Comparison of ENCODE assay signal across 20 cellular contexts in genomic region chr14:24103451-24103850, GRCh38. TPM values are rescaled to one million over a fixed set of nuclear protein-coding genes. Genes with fewer than 3 reads are reported as not detected.
DNase-seq lines count a peak whose midpoint lies in the region; ATAC-seq, FAIRE-seq and TF ChIP-seq lines count a peak whose summit lies in the region.
"Had no signal": no experiment of that assay in that cellular context is flagged by ENCODE, and none has a peak within 500 bp of the region (broad histone marks: within the 10 kb centered on the region; RNA-seq: fewer than 3 reads in every experiment).

No MANE protein-coding gene starts in this region.

- H3K36me3 ChIP-seq in GM12878 (ENCODE audit: control insufficient read depth in 2 of 2, insufficient read depth in 2 of 2, low read length in 1 of 2) = peaks cover 11% of the 10 kb centered on the region in 2 experiments; a peak in 3 of 4 replicates

- ATAC-seq in GM12878 = no peak
- no peak for ATAC-seq in GM18520 (IDR thresholded peaks at IDR 0.05; ENCODE audit: unreplicated experiment)

- no peak overlapping the region for H3K4me3 ChIP-seq in GM12878
- H3K4me3 ChIP-seq: HAP-1, PC-9, SJCRH30 had no signal

- no peak overlapping the region for H3K9ac ChIP-seq in GM12878 (ENCODE audit: control insufficient read depth, insufficient read depth, low read length)

- no peak for TF ChIP-seq RAD21 in GM12878 (IDR thresholded peaks at IDR 0.05; ENCODE audit: insufficient read depth, low read depth, low read length)

- POLR2A ChIA-PET in GM12878 (lab: Charles Lee) = interaction anchor here (1.8 kb wide), 1 partner anchor 10 kb away, joined by 8 read pairs; the partner anchor contains the start of gene PCK2
- POLR2A ChIA-PET in activated CD4-positive, alpha-beta memory T cell treated with anti-CD3 and anti-CD28 coated beads for 36 hours (lab: Charles Lee) = interaction anchor here (1.1 to 1.8 kb wide), 4 partner anchors 10 to 58 kb away, joined by 3 to 9 read pairs (median 5); partner anchors contain the start of genes DCAF11, IRF9, NRL and PCK2

- intact Hi-C loops in activated CD4-positive, alpha-beta T cell treated with anti-CD3 and anti-CD28 coated beads, Interleukin-2, amount 10 ng/mL, durations not matched to agents 24 days and 14 days (cut with micrococcal nuclease) = no loop called here
- intact Hi-C loops in GM12878 (cut with micrococcal nuclease; ENCODE audit: unreplicated experiment) = no loop called here
- intact Hi-C loops in activated CD4-positive, alpha-beta memory T cell treated with anti-CD3 and anti-CD28 coated beads for 36 hours (cut with micrococcal nuclease) = no loop called here

- peak overlapping the region; percentile 2 for H3K27ac Mint-ChIP-seq in activated CD4-positive, alpha-beta T cell treated with anti-CD3 and anti-CD28 coated beads, Interleukin-2, amount 10 ng/mL, durations not matched to agents 24 days and 14 days
- H3K27ac Mint-ChIP-seq in nephron progenitor cell = peak overlapping the region; percentile 86
- no peak overlapping the region for H3K27ac Mint-ChIP-seq in activated CD4-positive, alpha-beta memory T cell treated with anti-CD3 and anti-CD28 coated beads for 36 hours

- no peaks in the 10 kb centered on the region for H4K20me1 ChIP-seq in GM12878 (ENCODE audit: control insufficient read depth, insufficient read depth)

- H3K27ac ChIP-seq in GM12878 (ENCODE audit: control insufficient read depth, insufficient read depth) = no peak overlapping the region
- H3K27ac ChIP-seq: PC-9, SJCRH30 had no signal

- H3K27me3 Mint-ChIP-seq in activated CD4-positive, alpha-beta T cell treated with anti-CD3 and anti-CD28 coated beads, Interleukin-2, amount 10 ng/mL, durations not matched to agents 24 days and 14 days = no peaks in the 10 kb centered on the region
- H3K27me3 Mint-ChIP-seq in nephron progenitor cell (ENCODE audit: low read depth, poor library complexity) = no peaks in the 10 kb centered on the region
- no peaks in the 10 kb centered on the region for H3K27me3 Mint-ChIP-seq in activated CD4-positive, alpha-beta memory T cell treated with anti-CD3 and anti-CD28 coated beads for 36 hours

- TF ChIP-seq EP300 in GM12878 (IDR thresholded peaks at IDR 0.05; ENCODE audit: borderline replicate concordance in 1 of 2, control insufficient read depth in 1 of 2, low read depth in 2 of 2, low read length in 2 of 2) = no peak

- RAD21 ChIA-PET in GM12878 (lab: Charles Lee; ENCODE audit: unreplicated experiment) = no interaction called here

- WGBS in GM12878 (ENCODE audit: insufficient coverage, insufficient replicate concordance, low lambda C conversion rate, missing lambda C conversion rate) = 90% methylated on average over 13 of the region's 13 CpGs

- in situ Hi-C loops in GM12878 (cut with MboI) = loop anchor here (25.0 kb wide), 1 partner anchor 791 kb away; the partner anchor contains the start of genes BCL2L2, PABPN1 and PPP1R3E

- H3K9me3 Mint-ChIP-seq in activated CD4-positive, alpha-beta T cell treated with anti-CD3 and anti-CD28 coated beads, Interleukin-2, amount 10 ng/mL, durations not matched to agents 24 days and 14 days = no peaks in the 10 kb centered on the region
- peaks cover 14% of the 10 kb centered on the region for H3K9me3 Mint-ChIP-seq in nephron progenitor cell
- no peaks in the 10 kb centered on the region for H3K9me3 Mint-ChIP-seq in activated CD4-positive, alpha-beta memory T cell treated with anti-CD3 and anti-CD28 coated beads for 36 hours

- no peak for FAIRE-seq in GM12878 (lab: Jason Lieb, UNC)

- TSS peak; percentile 23 for BruUV-seq in GM12878 (replicated peaks; lab: Mats Ljungman, UMichigan)

- no peak overlapping the region for H2AFZ ChIP-seq in GM12878 (ENCODE audit: control insufficient read depth, low read depth, low read length)
- H2AFZ ChIP-seq: PC-9 had no signal

- H3K27me3 ChIP-seq in GM12878 (replicated peaks in 1 of 2; ENCODE audit: control insufficient read depth in 2 of 2, insufficient read depth in 2 of 2, low read length in 1 of 2) = no peaks in the 10 kb centered on the region
- H3K27me3 ChIP-seq: SJCRH30 had no signal

- peaks cover 50% of the 10 kb centered on the region for H3K36me3 Mint-ChIP-seq in activated CD4-positive, alpha-beta T cell treated with anti-CD3 and anti-CD28 coated beads, Interleukin-2, amount 10 ng/mL, durations not matched to agents 24 days and 14 days (ENCODE audit: low read depth)
- H3K36me3 Mint-ChIP-seq in nephron progenitor cell (ENCODE audit: low read depth) = peaks cover 32% of the 10 kb centered on the region
- peaks cover 54% of the 10 kb centered on the region for H3K36me3 Mint-ChIP-seq in activated CD4-positive, alpha-beta memory T cell treated with anti-CD3 and anti-CD28 coated beads for 36 hours

- SMC1A ChIA-PET in GM12878 (lab: Charles Lee; ENCODE audit: uncharacterized antibody, unreplicated experiment) = interaction anchor here (1.9 to 9.6 kb wide), 2 partner anchors 10 to 57 kb away, joined by 7 to 195 read pairs; partner anchors contain the start of genes IRF9 and PCK2

- TF ChIP-seq CTCF in GM12878 (IDR thresholded peaks at IDR 0.05 in 2 of 3, conservative IDR thresholded peaks at IDR 0.05 in 1 of 3; ENCODE audit: control insufficient read depth in 2 of 3, extremely low read depth in 1 of 3, insufficient read depth in 1 of 3, low read depth in 3 of 3, low read length in 3 of 3) = no peak
- TF ChIP-seq CTCF in nephron progenitor cell (IDR thresholded peaks at IDR 0.05) = no peak

- H3K4me3 Mint-ChIP-seq in activated CD4-positive, alpha-beta T cell treated with anti-CD3 and anti-CD28 coated beads, Interleukin-2, amount 10 ng/mL, durations not matched to agents 24 days and 14 days = no peak overlapping the region
- H3K4me3 Mint-ChIP-seq in nephron progenitor cell = no peak overlapping the region
- H3K4me3 Mint-ChIP-seq in activated CD4-positive, alpha-beta memory T cell treated with anti-CD3 and anti-CD28 coated beads for 36 hours = no peak overlapping the region

- peaks cover 13% of the 10 kb centered on the region for H3K4me1 Mint-ChIP-seq in activated CD4-positive, alpha-beta T cell treated with anti-CD3 and anti-CD28 coated beads, Interleukin-2, amount 10 ng/mL, durations not matched to agents 24 days and 14 days
- H3K4me1 Mint-ChIP-seq in nephron progenitor cell = peaks cover 6% of the 10 kb centered on the region
- peaks cover 8% of the 10 kb centered on the region for H3K4me1 Mint-ChIP-seq in activated CD4-positive, alpha-beta memory T cell treated with anti-CD3 and anti-CD28 coated beads for 36 hours (ENCODE audit: low read depth)

- no peaks in the 10 kb centered on the region for H3K9me3 ChIP-seq in GM12878 (replicated peaks; ENCODE audit: control insufficient read depth, insufficient read depth, low read length)
- H3K9me3 ChIP-seq: HAP-1, SJCRH30 had no signal

- CTCF ChIA-PET in GM12878 (lab: Yijun Ruan, JAX) = interaction anchor here (1.5 to 11.3 kb wide), 2 partner anchors 10 to 57 kb away, joined by 3 to 294 read pairs; partner anchors contain the start of gene PCK2
- CTCF ChIA-PET in activated CD4-positive, alpha-beta memory T cell treated with anti-CD3 and anti-CD28 coated beads for 36 hours (lab: Charles Lee) = interaction anchor here (0.5 to 11.2 kb wide), 4 partner anchors 10 to 230 kb away, joined by 3 to 261 read pairs (median 122); partner anchors contain the start of gene PCK2

- no peaks in the 10 kb centered on the region for H3K79me2 ChIP-seq in GM12878 (ENCODE audit: control insufficient read depth, insufficient read depth, low read length)

- no peak for DNase-seq in activated CD4-positive, alpha-beta T cell treated with anti-CD3 and anti-CD28 coated beads, Interleukin-2, amount 10 ng/mL, durations not matched to agents 24 days and 14 days
- DNase-seq in activated CD4-positive, alpha-beta T cell treated with anti-CD3 and anti-CD28 coated beads for 4 hours = no peak
- DNase-seq in GM12878 (ENCODE audit: low read depth, low spot score) (no peak), nephron progenitor cell (no peak)
- no peak for DNase-seq in activated CD4-positive, alpha-beta memory T cell treated with anti-CD3 and anti-CD28 coated beads for 36 hours
- DNase-seq: 8988T, DMS 273 treated with DMSO at 0.1 percent for 48 hours, DND-41, NCI-H1417 treated with DMSO at 0.1 percent for 48 hours, NCI-H187 treated with DMSO at 0.1 percent for 48 hours, NCI-H2227 treated with DMSO at 0.1 percent for 48 hours, NCI-H510A treated with DMSO at 0.1 percent for 48 hours, PC-9, SJCRH30 had no signal

- no peak; the same call in 1 of the 2 replicates for TF ChIP-seq POLR2A in GM12878 (IDR thresholded peaks at IDR 0.05; ENCODE audit: low read depth, low read length)

- H3K4me2 ChIP-seq in GM12878 (ENCODE audit: control insufficient read depth, insufficient read depth) = no peak overlapping the region
- H3K4me2 ChIP-seq: PC-9 had no signal

- H3K4me1 ChIP-seq in GM12878 (ENCODE audit: control insufficient read depth, insufficient read depth, low read length) = no peaks in the 10 kb centered on the region
- H3K4me1 ChIP-seq: HAP-1, SJCRH30 had no signal

RNA-seq across cellular contexts. Expression of gene PCK2, which starts 9.3 kb away (rescaled TPM):
- 63.6 and 64.2 TPM in 2 replicates for total RNA-seq in activated CD4-positive, alpha-beta T cell treated with anti-CD3 and anti-CD28 coated beads, Interleukin-2, amount 10 ng/mL, durations not matched to agents 24 days and 14 days
- 12.2 and 13.2 TPM in 2 replicates for total RNA-seq in GM12878 (2013; cell fraction: nucleolus; rRNA removed)
- total RNA-seq in GM12878 (2014; rRNA removed) (41.5 and 46.4 TPM in 2 replicates), GM12878 (2014; rRNA removed; fragmentation: Illumina TruSeq; extraction: Trizol) (27.8 and 31.2 TPM in 2 replicates), GM12878 (2021) (78.5 and 78.6 TPM in 2 replicates)
- 15.2 TPM for polyA plus RNA-seq in GM12878 (2011; ENCODE audit: low read depth)
- polyA plus RNA-seq in GM12878 (2011; rRNA removed) (23.0 and 42.3 TPM in 2 replicates), GM12878 (2014; fragmentation: Illumina TruSeq; extraction: Trizol) (19.6 and 42.9 TPM in 2 replicates), GM12878 (2014; fragmentation: Nextera tagmentation; extraction: Ambion mirVana) (10 to 100 TPM in 1 of 2 experiments, 1 to 10 TPM in 1; 6.6 to 12.3 TPM), GM12878 (2014; rRNA removed) (68.3 and 79.0 TPM in 2 replicates), GM12878 (2016; fragmentation: Nextera tagmentation; extraction: Ambion mirVana) (100 to 1,000 TPM; 100 to 110 TPM)
- polyA plus RNA-seq in GM12878 (2011; cell fraction: cytosol; rRNA removed) = 64.4 and 77.3 TPM in 2 replicates
- 79.4 and 82.2 TPM in 2 replicates for polyA plus RNA-seq in GM12878 (2011; cell fraction: nucleus; rRNA removed)
- polyA plus RNA-seq in GM12878 (2012) = 34.0 and 41.8 TPM in 2 replicates
- 32.9 and 57.6 TPM in 2 replicates for polyA minus RNA-seq in GM12878 (2011; rRNA and poly(A)+ RNA removed)
- 23.3 and 27.0 TPM in 2 replicates for polyA minus RNA-seq in GM12878 (2011; cell fraction: cytosol; rRNA and poly(A)+ RNA removed)
- 18.9 and 24.2 TPM in 2 replicates for polyA minus RNA-seq in GM12878 (2011; cell fraction: nucleus; rRNA and poly(A)+ RNA removed)
- total RNA-seq in activated CD4-positive, alpha-beta memory T cell treated with anti-CD3 and anti-CD28 coated beads for 36 hours = 100 to 1,000 TPM; 118 to 125 TPM

RNA-seq across cellular contexts. Expression of gene DCAF11, which starts 11.1 kb away (rescaled TPM):
- 55.8 and 57.3 TPM in 2 replicates for total RNA-seq in activated CD4-positive, alpha-beta T cell treated with anti-CD3 and anti-CD28 coated beads, Interleukin-2, amount 10 ng/mL, durations not matched to agents 24 days and 14 days
- 47.6 and 50.6 TPM in 2 replicates for total RNA-seq in GM12878 (2013; cell fraction: nucleolus; rRNA removed)
- total RNA-seq in GM12878 (2014; rRNA removed) = 90.1 and 91.2 TPM in 2 replicates
- 57.5 and 59.0 TPM in 2 replicates for total RNA-seq in GM12878 (2014; rRNA removed; fragmentation: Illumina TruSeq; extraction: Trizol)
- total RNA-seq in GM12878 (2021) = 66.3 and 69.2 TPM in 2 replicates
- 28.7 TPM for polyA plus RNA-seq in GM12878 (2011; ENCODE audit: low read depth)
- 51.4 and 76.7 TPM in 2 replicates for polyA plus RNA-seq in GM12878 (2011; rRNA removed)
- 97.2 and 106 TPM in 2 replicates for polyA plus RNA-seq in GM12878 (2011; cell fraction: cytosol; rRNA removed)
- 90.8 and 100 TPM in 2 replicates for polyA plus RNA-seq in GM12878 (2011; cell fraction: nucleus; rRNA removed)
- 43.1 and 49.8 TPM in 2 replicates for polyA plus RNA-seq in GM12878 (2012)
- polyA plus RNA-seq in GM12878 (2014; fragmentation: Illumina TruSeq; extraction: Trizol) = 50.9 and 72.0 TPM in 2 replicates
- 10 to 100 TPM; 13.4 to 16.4 TPM for polyA plus RNA-seq in GM12878 (2014; fragmentation: Nextera tagmentation; extraction: Ambion mirVana)
- 73.2 and 76.8 TPM in 2 replicates for polyA plus RNA-seq in GM12878 (2014; rRNA removed)
- 10 to 100 TPM; 62.8 to 71.1 TPM for polyA plus RNA-seq in GM12878 (2016; fragmentation: Nextera tagmentation; extraction: Ambion mirVana)
- polyA minus RNA-seq in GM12878 (2011; rRNA and poly(A)+ RNA removed) = 73.1 and 98.4 TPM in 2 replicates
- polyA minus RNA-seq in GM12878 (2011; cell fraction: cytosol; rRNA and poly(A)+ RNA removed) = 27.5 and 32.6 TPM in 2 replicates
- polyA minus RNA-seq in GM12878 (2011; cell fraction: nucleus; rRNA and poly(A)+ RNA removed) = 38.4 and 43.4 TPM in 2 replicates
- 10 to 100 TPM; 85.6 to 91.8 TPM for total RNA-seq in activated CD4-positive, alpha-beta memory T cell treated with anti-CD3 and anti-CD28 coated beads for 36 hours

RNA-seq across cellular contexts. Expression of gene NRL, which starts 11.3 kb away (rescaled TPM):
- 0.96 and 1.2 TPM in 2 replicates for total RNA-seq in activated CD4-positive, alpha-beta T cell treated with anti-CD3 and anti-CD28 coated beads, Interleukin-2, amount 10 ng/mL, durations not matched to agents 24 days and 14 days
- total RNA-seq in GM12878 (2013; cell fraction: nucleolus; rRNA removed) = 2.2 and 3.3 TPM in 2 replicates
- total RNA-seq in GM12878 (2014; rRNA removed) (2.1 and 4.4 TPM in 2 replicates), GM12878 (2014; rRNA removed; fragmentation: Illumina TruSeq; extraction: Trizol) (1.0 and 1.3 TPM in 2 replicates), GM12878 (2021) (2.2 and 2.5 TPM in 2 replicates)
- 0.55 TPM for polyA plus RNA-seq in GM12878 (2011; ENCODE audit: low read depth)
- polyA plus RNA-seq in GM12878 (2011; rRNA removed) (2.1 and 2.2 TPM in 2 replicates), GM12878 (2014; fragmentation: Illumina TruSeq; extraction: Trizol) (0.63 and 0.76 TPM in 2 replicates), GM12878 (2014; fragmentation: Nextera tagmentation; extraction: Ambion mirVana) (under 1 TPM; 0.11 to 0.13 TPM), GM12878 (2014; rRNA removed) (2.5 and 2.9 TPM in 2 replicates), GM12878 (2016; fragmentation: Nextera tagmentation; extraction: Ambion mirVana) (1 to 10 TPM; 2.2 to 2.7 TPM)
- 3.3 and 4.8 TPM in 2 replicates for polyA plus RNA-seq in GM12878 (2011; cell fraction: cytosol; rRNA removed)
- 3.3 and 3.5 TPM in 2 replicates for polyA plus RNA-seq in GM12878 (2011; cell fraction: nucleus; rRNA removed)
- polyA plus RNA-seq in GM12878 (2012) = 1.2 and 1.5 TPM in 2 replicates
- 2.4 and 2.7 TPM in 2 replicates for polyA minus RNA-seq in GM12878 (2011; rRNA and poly(A)+ RNA removed)
- polyA minus RNA-seq in GM12878 (2011; cell fraction: cytosol; rRNA and poly(A)+ RNA removed) = 0.94 and 1.3 TPM in 2 replicates
- polyA minus RNA-seq in GM12878 (2011; cell fraction: nucleus; rRNA and poly(A)+ RNA removed) = 3.9 and 7.0 TPM in 2 replicates
- 1 to 10 TPM; 1.2 to 1.9 TPM for total RNA-seq in activated CD4-positive, alpha-beta memory T cell treated with anti-CD3 and anti-CD28 coated beads for 36 hours

RNA-seq across cellular contexts. Expression of gene FITM1, which starts 27.0 kb away (rescaled TPM):
- 0.26 and 0.54 TPM in 2 replicates for total RNA-seq in activated CD4-positive, alpha-beta T cell treated with anti-CD3 and anti-CD28 coated beads, Interleukin-2, amount 10 ng/mL, durations not matched to agents 24 days and 14 days
- total RNA-seq in GM12878 (2013; cell fraction: nucleolus; rRNA removed) = 1.5 and 1.8 TPM in 2 replicates
- total RNA-seq in GM12878 (2014; rRNA removed) (1.9 and 2.0 TPM in 2 replicates), GM12878 (2014; rRNA removed; fragmentation: Illumina TruSeq; extraction: Trizol) (0.18 and 0.27 TPM in 2 replicates), GM12878 (2021) (0.64 TPM in 2 replicates)
- not detected for polyA plus RNA-seq in GM12878 (2011; ENCODE audit: low read depth)
- polyA plus RNA-seq in GM12878 (2011; rRNA removed) (0.09 and 0.49 TPM in 2 replicates), GM12878 (2014; fragmentation: Illumina TruSeq; extraction: Trizol) (0.28 TPM in 1 of 2 replicates, not detected in the other), GM12878 (2014; fragmentation: Nextera tagmentation; extraction: Ambion mirVana) (under 1 TPM in 1 of 2 experiments, not detected in 1; 0.11 TPM), GM12878 (2014; rRNA removed) (0.76 and 1.3 TPM in 2 replicates), GM12878 (2016; fragmentation: Nextera tagmentation; extraction: Ambion mirVana) (under 1 TPM in 1 of 2 experiments, not detected in 1; 0.42 TPM)
- polyA plus RNA-seq in GM12878 (2011; cell fraction: cytosol; rRNA removed) = 0.67 and 0.97 TPM in 2 replicates
- polyA plus RNA-seq in GM12878 (2011; cell fraction: nucleus; rRNA removed) = 2.8 and 3.5 TPM in 2 replicates
- polyA plus RNA-seq in GM12878 (2012) = 0.30 and 0.38 TPM in 2 replicates
- polyA minus RNA-seq in GM12878 (2011; rRNA and poly(A)+ RNA removed) = 0.66 and 0.82 TPM in 2 replicates
- polyA minus RNA-seq in GM12878 (2011; cell fraction: cytosol; rRNA and poly(A)+ RNA removed) = 1.6 TPM in 1 of 2 replicates, not detected in the other
- polyA minus RNA-seq in GM12878 (2011; cell fraction: nucleus; rRNA and poly(A)+ RNA removed) = 0.60 and 1.3 TPM in 2 replicates
- total RNA-seq in activated CD4-positive, alpha-beta memory T cell treated with anti-CD3 and anti-CD28 coated beads for 36 hours = under 1 TPM in 1 of 2 experiments, not detected in 1; 0.86 TPM
- polyA plus RNA-seq: AG04450 had no signal

RNA-seq across cellular contexts. Expression of gene CPNE6, which starts 32.1 kb away (rescaled TPM):
- not detected in 2 replicates for total RNA-seq in activated CD4-positive, alpha-beta T cell treated with anti-CD3 and anti-CD28 coated beads, Interleukin-2, amount 10 ng/mL, durations not matched to agents 24 days and 14 days
- not detected in 2 replicates for total RNA-seq in GM12878 (2013; cell fraction: nucleolus; rRNA removed)
- total RNA-seq in GM12878 (2014; rRNA removed) (not detected in 2 replicates), GM12878 (2014; rRNA removed; fragmentation: Illumina TruSeq; extraction: Trizol) (not detected in 2 replicates), GM12878 (2021) (0.13 and 0.18 TPM in 2 replicates)
- polyA plus RNA-seq in GM12878 (2011; ENCODE audit: low read depth) = 0.64 TPM
- polyA plus RNA-seq in GM12878 (2011; rRNA removed) (0.07 TPM in 1 of 2 replicates, not detected in the other), GM12878 (2014; fragmentation: Illumina TruSeq; extraction: Trizol) (0.43 TPM in 1 of 2 replicates, not detected in the other), GM12878 (2014; fragmentation: Nextera tagmentation; extraction: Ambion mirVana) (under 1 TPM in 1 of 2 experiments, not detected in 1; 0.06 TPM), GM12878 (2014; rRNA removed) (0.15 and 0.25 TPM in 2 replicates), GM12878 (2016; fragmentation: Nextera tagmentation; extraction: Ambion mirVana) (under 1 TPM; 0.32 to 0.42 TPM)
- 0.05 and 0.12 TPM in 2 replicates for polyA plus RNA-seq in GM12878 (2011; cell fraction: cytosol; rRNA removed)
- polyA plus RNA-seq in GM12878 (2011; cell fraction: nucleus; rRNA removed) = 0.13 and 0.25 TPM in 2 replicates
- polyA plus RNA-seq in GM12878 (2012) = 0.21 and 0.24 TPM in 2 replicates
- 0.05 TPM in 1 of 2 replicates, not detected in the other for polyA minus RNA-seq in GM12878 (2011; rRNA and poly(A)+ RNA removed)
- not detected in 2 replicates for polyA minus RNA-seq in GM12878 (2011; cell fraction: cytosol; rRNA and poly(A)+ RNA removed)
- not detected in 2 replicates for polyA minus RNA-seq in GM12878 (2011; cell fraction: nucleus; rRNA and poly(A)+ RNA removed)
- not detected for total RNA-seq in activated CD4-positive, alpha-beta memory T cell treated with anti-CD3 and anti-CD28 coated beads for 36 hours
- total RNA-seq: G401, HT-29, M059J, PC-9, SJCRH30 had no signal
- polyA plus RNA-seq: AG04450 had no signal
